1 cellular context compared by ENCODE assay signal in the genomic region with DNA sequence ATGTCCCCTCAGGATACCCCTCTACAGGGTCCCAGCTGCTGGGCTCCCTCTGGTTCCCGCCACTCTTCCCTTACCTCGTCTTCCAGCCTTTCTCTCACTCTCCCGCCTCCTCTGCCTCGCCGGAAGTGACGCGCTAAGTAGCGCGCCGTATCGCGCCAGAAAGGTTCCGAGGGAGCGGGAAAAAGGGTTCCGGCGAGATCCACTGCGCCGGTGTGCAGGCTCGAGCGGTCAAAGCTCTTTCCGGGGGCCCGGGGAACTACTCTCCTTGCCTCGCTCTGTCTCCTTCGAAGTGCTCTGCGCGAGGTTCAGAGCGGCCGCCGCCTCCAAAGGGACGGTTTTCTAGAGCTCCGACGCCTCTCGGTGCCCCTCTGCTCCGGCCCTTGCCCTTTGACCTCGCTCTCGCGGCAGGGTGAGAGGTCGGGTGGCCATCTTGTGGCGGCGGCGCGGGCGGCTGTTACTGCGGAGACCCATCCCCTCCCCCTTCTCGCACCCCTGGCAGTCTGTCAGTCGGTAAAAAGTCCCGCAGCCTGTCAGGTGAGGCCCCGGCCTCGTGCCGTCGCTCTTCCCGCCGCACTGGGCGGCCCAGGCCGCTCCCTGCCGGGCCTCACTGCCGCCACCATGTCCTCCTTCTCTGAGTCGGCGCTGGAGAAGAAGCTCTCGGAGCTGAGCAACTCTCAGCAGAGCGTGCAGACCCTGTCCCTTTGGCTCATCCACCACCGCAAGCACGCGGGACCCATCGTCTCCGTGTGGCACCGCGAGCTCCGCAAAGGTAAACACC.
TF ChIP-seq lines count a peak whose summit lies in the region.

A gene with protein sequence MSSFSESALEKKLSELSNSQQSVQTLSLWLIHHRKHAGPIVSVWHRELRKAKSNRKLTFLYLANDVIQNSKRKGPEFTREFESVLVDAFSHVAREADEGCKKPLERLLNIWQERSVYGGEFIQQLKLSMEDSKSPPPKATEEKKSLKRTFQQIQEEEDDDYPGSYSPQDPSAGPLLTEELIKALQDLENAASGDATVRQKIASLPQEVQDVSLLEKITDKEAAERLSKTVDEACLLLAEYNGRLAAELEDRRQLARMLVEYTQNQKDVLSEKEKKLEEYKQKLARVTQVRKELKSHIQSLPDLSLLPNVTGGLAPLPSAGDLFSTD (plus strand): TSS at position 417 of the 778 bp plus-strand sequence. CDS start 202 bp downstream, at position 619.
A gene (minus strand): TSS at position 127 of the 778 bp plus-strand sequence. CDS start 19,640 bp downstream, outside the sequence.

TF ChIP-seq in GM12878, 131 proteins besides CTCF, POLR2A, EP300 and RAD21 (continued from another document and continues in another):
- TF ChIP-seq, protein P1, sequence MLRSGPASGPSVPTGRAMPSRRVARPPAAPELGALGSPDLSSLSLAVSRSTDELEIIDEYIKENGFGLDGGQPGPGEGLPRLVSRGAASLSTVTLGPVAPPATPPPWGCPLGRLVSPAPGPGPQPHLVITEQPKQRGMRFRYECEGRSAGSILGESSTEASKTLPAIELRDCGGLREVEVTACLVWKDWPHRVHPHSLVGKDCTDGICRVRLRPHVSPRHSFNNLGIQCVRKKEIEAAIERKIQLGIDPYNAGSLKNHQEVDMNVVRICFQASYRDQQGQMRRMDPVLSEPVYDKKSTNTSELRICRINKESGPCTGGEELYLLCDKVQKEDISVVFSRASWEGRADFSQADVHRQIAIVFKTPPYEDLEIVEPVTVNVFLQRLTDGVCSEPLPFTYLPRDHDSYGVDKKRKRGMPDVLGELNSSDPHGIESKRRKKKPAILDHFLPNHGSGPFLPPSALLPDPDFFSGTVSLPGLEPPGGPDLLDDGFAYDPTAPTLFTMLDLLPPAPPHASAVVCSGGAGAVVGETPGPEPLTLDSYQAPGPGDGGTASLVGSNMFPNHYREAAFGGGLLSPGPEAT (IDR thresholded peaks at IDR 0.05; ENCODE audit: low read depth): peak; percentile 96
- TF ChIP-seq, protein P2, sequence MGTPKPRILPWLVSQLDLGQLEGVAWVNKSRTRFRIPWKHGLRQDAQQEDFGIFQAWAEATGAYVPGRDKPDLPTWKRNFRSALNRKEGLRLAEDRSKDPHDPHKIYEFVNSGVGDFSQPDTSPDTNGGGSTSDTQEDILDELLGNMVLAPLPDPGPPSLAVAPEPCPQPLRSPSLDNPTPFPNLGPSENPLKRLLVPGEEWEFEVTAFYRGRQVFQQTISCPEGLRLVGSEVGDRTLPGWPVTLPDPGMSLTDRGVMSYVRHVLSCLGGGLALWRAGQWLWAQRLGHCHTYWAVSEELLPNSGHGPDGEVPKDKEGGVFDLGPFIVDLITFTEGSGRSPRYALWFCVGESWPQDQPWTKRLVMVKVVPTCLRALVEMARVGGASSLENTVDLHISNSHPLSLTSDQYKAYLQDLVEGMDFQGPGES (IDR thresholded peaks at IDR 0.05): no peak
- TF ChIP-seq SP1 (IDR thresholded peaks at IDR 0.05; ENCODE audit: low read depth, low read length) (no peak), NBN (IDR thresholded peaks at IDR 0.05) (peak; percentile 99), YBX1 (IDR thresholded peaks at IDR 0.05) (no peak), FOXK2 (IDR thresholded peaks at IDR 0.05) (no peak), HDAC2 (IDR thresholded peaks at IDR 0.05) (no peak), ASH2L (IDR thresholded peaks at IDR 0.05; ENCODE audit: borderline replicate concordance, low read depth) (peak; percentile 97), MTA2 (IDR thresholded peaks at IDR 0.05; ENCODE audit: low read depth) (peak; percentile 99), SUZ12 (IDR thresholded peaks at IDR 0.05; ENCODE audit: unreplicated experiment) (no peak), SMAD5 (IDR thresholded peaks at IDR 0.05; ENCODE audit: low read depth) (peak; percentile 50; the same call in 1 of the 2 replicates), NFXL1 (IDR thresholded peaks at IDR 0.05; ENCODE audit: borderline replicate concordance) (no peak), STAT1 (conservative IDR thresholded peaks at IDR 0.05) (0 out of 2 replicates have a peak, but pooled peaks have one; percentile 47), PML (IDR thresholded peaks at IDR 0.05; ENCODE audit: low read length) (peak; percentile 58), BRCA1 (IDR thresholded peaks at IDR 0.05; ENCODE audit: low read depth, low read length) (no peak), CHD2 (IDR thresholded peaks at IDR 0.05; ENCODE audit: borderline replicate concordance, low read depth, low read length) (peak; percentile 71), YY1 (IDR thresholded peaks at IDR 0.05; ENCODE audit: low read depth, low read length) (peak; percentile 96), ZZZ3 (IDR thresholded peaks at IDR 0.05; ENCODE audit: control insufficient read depth, insufficient read length, low read depth) (no peak), POU2F2 (IDR thresholded peaks at IDR 0.05; ENCODE audit: borderline replicate concordance, low read depth, low read length) (no peak), PAX5 (IDR thresholded peaks at IDR 0.05; ENCODE audit: borderline replicate concordance, low read depth, low read length) (no peak), ATF7 (IDR thresholded peaks at IDR 0.05; ENCODE audit: low read depth) (no peak), CEBPB (IDR thresholded peaks at IDR 0.05; ENCODE audit: borderline replicate concordance in 1 of 2, low read depth in 2 of 2, low read length in 2 of 2) (no peak), CREM (IDR thresholded peaks at IDR 0.05; ENCODE audit: low read depth) (peak; percentile 99), NRF1 (conservative IDR thresholded peaks at IDR 0.05; ENCODE audit: low read depth, low read length) (peak; percentile 58), NR2C1 (IDR thresholded peaks at IDR 0.05) (peak; percentile 100), PAX8 (IDR thresholded peaks at IDR 0.05) (no peak), RFX5 (IDR thresholded peaks at IDR 0.05; ENCODE audit: low read depth, low read length) (no peak), CBX3 (IDR thresholded peaks at IDR 0.05; ENCODE audit: borderline replicate concordance, low read depth) (no peak), TBL1XR1 (IDR thresholded peaks at IDR 0.05; ENCODE audit: low read depth, low read length) (peak; percentile 95), SREBF1 (IDR thresholded peaks at IDR 0.05; ENCODE audit: low read length) (peak; percentile 89; the same call in 1 of the 2 replicates), LARP7 (IDR thresholded peaks at IDR 0.05) (peak; percentile 58), RBBP5 (conservative IDR thresholded peaks at IDR 0.05) (no peak), SUPT20H (IDR thresholded peaks at IDR 0.05; ENCODE audit: borderline replicate concordance, control insufficient read depth, low read depth, low read length) (no peak), TCF3 (IDR thresholded peaks at IDR 0.05; ENCODE audit: borderline replicate concordance, insufficient read depth, low read depth, low read length) (0 out of 2 replicates have a peak, but pooled peaks have one; percentile 23), FOXM1 (IDR thresholded peaks at IDR 0.05; ENCODE audit: low read depth, low read length) (no peak), NR2F1 (conservative IDR thresholded peaks at IDR 0.05) (peak; percentile 100), ZNF217 (IDR thresholded peaks at IDR 0.05) (no peak), IKZF1 (conservative IDR thresholded peaks at IDR 0.05) (peak; percentile 93), ESRRA (IDR thresholded peaks at IDR 0.05; ENCODE audit: low read length) (no peak)
- TF ChIP-seq, protein P3, sequence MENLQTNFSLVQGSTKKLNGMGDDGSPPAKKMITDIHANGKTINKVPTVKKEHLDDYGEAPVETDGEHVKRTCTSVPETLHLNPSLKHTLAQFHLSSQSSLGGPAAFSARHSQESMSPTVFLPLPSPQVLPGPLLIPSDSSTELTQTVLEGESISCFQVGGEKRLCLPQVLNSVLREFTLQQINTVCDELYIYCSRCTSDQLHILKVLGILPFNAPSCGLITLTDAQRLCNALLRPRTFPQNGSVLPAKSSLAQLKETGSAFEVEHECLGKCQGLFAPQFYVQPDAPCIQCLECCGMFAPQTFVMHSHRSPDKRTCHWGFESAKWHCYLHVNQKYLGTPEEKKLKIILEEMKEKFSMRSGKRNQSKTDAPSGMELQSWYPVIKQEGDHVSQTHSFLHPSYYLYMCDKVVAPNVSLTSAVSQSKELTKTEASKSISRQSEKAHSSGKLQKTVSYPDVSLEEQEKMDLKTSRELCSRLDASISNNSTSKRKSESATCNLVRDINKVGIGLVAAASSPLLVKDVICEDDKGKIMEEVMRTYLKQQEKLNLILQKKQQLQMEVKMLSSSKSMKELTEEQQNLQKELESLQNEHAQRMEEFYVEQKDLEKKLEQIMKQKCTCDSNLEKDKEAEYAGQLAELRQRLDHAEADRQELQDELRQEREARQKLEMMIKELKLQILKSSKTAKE (IDR thresholded peaks at IDR 0.05; ENCODE audit: low read depth, poor library complexity, severe bottlenecking): no peak
- TF ChIP-seq, protein P4, sequence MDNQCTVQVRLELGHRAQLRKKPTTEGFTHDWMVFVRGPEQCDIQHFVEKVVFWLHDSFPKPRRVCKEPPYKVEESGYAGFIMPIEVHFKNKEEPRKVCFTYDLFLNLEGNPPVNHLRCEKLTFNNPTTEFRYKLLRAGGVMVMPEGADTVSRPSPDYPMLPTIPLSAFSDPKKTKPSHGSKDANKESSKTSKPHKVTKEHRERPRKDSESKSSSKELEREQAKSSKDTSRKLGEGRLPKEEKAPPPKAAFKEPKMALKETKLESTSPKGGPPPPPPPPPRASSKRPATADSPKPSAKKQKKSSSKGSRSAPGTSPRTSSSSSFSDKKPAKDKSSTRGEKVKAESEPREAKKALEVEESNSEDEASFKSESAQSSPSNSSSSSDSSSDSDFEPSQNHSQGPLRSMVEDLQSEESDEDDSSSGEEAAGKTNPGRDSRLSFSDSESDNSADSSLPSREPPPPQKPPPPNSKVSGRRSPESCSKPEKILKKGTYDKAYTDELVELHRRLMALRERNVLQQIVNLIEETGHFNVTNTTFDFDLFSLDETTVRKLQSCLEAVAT (IDR thresholded peaks at IDR 0.05): 0 out of 2 replicates have a peak, but pooled peaks have one; percentile 44
- TF ChIP-seq, protein P5, sequence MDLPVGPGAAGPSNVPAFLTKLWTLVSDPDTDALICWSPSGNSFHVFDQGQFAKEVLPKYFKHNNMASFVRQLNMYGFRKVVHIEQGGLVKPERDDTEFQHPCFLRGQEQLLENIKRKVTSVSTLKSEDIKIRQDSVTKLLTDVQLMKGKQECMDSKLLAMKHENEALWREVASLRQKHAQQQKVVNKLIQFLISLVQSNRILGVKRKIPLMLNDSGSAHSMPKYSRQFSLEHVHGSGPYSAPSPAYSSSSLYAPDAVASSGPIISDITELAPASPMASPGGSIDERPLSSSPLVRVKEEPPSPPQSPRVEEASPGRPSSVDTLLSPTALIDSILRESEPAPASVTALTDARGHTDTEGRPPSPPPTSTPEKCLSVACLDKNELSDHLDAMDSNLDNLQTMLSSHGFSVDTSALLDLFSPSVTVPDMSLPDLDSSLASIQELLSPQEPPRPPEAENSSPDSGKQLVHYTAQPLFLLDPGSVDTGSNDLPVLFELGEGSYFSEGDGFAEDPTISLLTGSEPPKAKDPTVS (IDR thresholded peaks at IDR 0.05; ENCODE audit: low read depth, low read length): peak; percentile 38; the same call in 1 of the 2 replicates
- TF ChIP-seq, protein P6, sequence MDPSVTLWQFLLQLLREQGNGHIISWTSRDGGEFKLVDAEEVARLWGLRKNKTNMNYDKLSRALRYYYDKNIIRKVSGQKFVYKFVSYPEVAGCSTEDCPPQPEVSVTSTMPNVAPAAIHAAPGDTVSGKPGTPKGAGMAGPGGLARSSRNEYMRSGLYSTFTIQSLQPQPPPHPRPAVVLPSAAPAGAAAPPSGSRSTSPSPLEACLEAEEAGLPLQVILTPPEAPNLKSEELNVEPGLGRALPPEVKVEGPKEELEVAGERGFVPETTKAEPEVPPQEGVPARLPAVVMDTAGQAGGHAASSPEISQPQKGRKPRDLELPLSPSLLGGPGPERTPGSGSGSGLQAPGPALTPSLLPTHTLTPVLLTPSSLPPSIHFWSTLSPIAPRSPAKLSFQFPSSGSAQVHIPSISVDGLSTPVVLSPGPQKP (IDR thresholded peaks at IDR 0.05; ENCODE audit: low read depth, low read length): peak; percentile 96
- TF ChIP-seq, protein P7, sequence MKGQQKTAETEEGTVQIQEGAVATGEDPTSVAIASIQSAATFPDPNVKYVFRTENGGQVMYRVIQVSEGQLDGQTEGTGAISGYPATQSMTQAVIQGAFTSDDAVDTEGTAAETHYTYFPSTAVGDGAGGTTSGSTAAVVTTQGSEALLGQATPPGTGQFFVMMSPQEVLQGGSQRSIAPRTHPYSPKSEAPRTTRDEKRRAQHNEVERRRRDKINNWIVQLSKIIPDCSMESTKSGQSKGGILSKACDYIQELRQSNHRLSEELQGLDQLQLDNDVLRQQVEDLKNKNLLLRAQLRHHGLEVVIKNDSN (IDR thresholded peaks at IDR 0.05; ENCODE audit: borderline replicate concordance, extremely low read length, insufficient read depth, low read depth, low read length): no peak
- TF ChIP-seq, protein P8, sequence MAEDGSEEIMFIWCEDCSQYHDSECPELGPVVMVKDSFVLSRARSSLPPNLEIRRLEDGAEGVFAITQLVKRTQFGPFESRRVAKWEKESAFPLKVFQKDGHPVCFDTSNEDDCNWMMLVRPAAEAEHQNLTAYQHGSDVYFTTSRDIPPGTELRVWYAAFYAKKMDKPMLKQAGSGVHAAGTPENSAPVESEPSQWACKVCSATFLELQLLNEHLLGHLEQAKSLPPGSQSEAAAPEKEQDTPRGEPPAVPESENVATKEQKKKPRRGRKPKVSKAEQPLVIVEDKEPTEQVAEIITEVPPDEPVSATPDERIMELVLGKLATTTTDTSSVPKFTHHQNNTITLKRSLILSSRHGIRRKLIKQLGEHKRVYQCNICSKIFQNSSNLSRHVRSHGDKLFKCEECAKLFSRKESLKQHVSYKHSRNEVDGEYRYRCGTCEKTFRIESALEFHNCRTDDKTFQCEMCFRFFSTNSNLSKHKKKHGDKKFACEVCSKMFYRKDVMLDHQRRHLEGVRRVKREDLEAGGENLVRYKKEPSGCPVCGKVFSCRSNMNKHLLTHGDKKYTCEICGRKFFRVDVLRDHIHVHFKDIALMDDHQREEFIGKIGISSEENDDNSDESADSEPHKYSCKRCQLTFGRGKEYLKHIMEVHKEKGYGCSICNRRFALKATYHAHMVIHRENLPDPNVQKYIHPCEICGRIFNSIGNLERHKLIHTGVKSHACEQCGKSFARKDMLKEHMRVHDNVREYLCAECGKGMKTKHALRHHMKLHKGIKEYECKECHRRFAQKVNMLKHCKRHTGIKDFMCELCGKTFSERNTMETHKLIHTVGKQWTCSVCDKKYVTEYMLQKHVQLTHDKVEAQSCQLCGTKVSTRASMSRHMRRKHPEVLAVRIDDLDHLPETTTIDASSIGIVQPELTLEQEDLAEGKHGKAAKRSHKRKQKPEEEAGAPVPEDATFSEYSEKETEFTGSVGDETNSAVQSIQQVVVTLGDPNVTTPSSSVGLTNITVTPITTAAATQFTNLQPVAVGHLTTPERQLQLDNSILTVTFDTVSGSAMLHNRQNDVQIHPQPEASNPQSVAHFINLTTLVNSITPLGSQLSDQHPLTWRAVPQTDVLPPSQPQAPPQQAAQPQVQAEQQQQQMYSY (CRISPR knock-in tag; IDR thresholded peaks at IDR 0.05): no peak
